Comparison of ENCODE assay signal across 17 cellular contexts in the genomic region with DNA sequence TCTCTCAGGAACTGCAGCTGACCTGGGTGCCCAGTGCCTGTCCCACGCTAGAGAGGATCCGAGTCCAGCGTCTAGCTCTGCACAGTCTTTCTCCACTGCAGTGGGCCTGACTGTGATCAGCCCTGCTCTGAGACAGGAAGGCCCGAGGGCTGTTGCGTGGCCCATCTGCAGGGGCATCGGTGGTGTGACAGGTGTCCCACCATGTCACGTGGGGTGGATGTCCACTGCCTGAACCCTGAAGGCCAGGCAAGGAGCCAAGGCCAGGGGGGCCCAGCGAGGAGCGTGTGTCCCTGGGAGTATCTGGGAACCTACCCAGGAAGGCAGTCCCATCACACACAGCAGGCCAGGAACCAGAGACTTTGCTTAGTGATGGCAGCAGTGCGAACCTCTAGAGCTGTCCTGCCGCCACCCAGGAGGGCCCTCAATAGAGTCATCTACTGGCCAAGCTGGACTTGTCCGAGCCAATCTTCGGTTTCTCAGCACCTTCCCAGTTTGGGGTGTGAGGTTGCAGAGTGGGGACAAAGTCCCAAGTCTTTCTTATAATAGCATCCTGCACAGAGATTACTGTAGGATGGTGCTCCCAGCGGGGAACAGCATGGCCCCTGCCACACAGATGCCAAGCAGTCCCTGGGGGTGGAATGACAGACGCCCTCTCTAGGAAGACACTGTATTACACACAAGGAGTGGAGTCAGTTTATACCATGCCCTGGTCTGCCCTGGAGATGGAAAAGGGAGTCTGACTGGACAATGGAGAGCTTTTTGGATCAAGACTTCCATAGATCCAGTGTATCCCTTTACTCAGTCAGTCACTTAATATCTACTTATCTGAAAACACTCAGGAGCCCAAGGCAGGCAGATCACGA.
"Had no signal": no experiment of that assay in that cellular context is flagged by ENCODE, and none has a peak within 500 bp of the region (broad histone marks: within the 10 kb centered on the region; RNA-seq: fewer than 3 reads in every experiment).

No MANE protein-coding gene starts in this region.

- H3K36me3 ChIP-seq: breast epithelium, prostate gland had no signal

- H3K4me3 ChIP-seq: ascending aorta, breast epithelium, prostate gland, transverse colon had no signal

- FAIRE-seq: keratinocyte, TTC549 had no signal

- H3K4me1 ChIP-seq: ascending aorta, breast epithelium, prostate gland, transverse colon had no signal

- DNase-seq: activated CD4-positive, alpha-beta T cell treated with anti-CD3 and anti-CD28 coated beads, Interleukin-2, amount 10 ng/mL, durations not matched to agents 7 days and 5 days; activated naive CD4-positive, alpha-beta T cell; dermis blood vessel endothelial cell; effector memory CD8-positive, alpha-beta T cell; naive thymus-derived CD8-positive, alpha-beta T cell; nucleus accumbens; right cardiac atrium; T-helper 2 cell; transverse colon had no signal

- H3K27ac ChIP-seq: ascending aorta, breast epithelium, epithelial cell of prostate, prostate gland, transverse colon had no signal

- H3K27me3 ChIP-seq: ascending aorta, breast epithelium, transverse colon had no signal

- H3K9me3 ChIP-seq: breast epithelium, prostate gland, transverse colon had no signal

- ATAC-seq: effector memory CD8-positive, alpha-beta T cell; left lobe of liver; naive thymus-derived CD8-positive, alpha-beta T cell; right cardiac atrium; stimulated activated effector memory CD8-positive, alpha-beta T cell treated with anti-CD3 and anti-CD28 coated beads, Interleukin-12 subunit alpha, Interleukin-12 subunit beta, amount 100 ng/mL, for 72 hours had no signal
